8 cellular contexts compared by ENCODE assay signal in genomic region chr2:222304737-222305509, GRCh38. TPM values are rescaled to one million over a fixed set of nuclear protein-coding genes. Genes with fewer than 3 reads are reported as not detected.
DNase-seq lines count a peak whose midpoint lies in the region; ATAC-seq, FAIRE-seq and TF ChIP-seq lines count a peak whose summit lies in the region.

No MANE protein-coding gene starts in this region.

- ATAC-seq in T-cell (replicated peaks in 1 of 4): no peak
- no peak for ATAC-seq in stimulated activated naive B cell treated with anti-CD40 and anti-IgM and Interleukin-4, amounts not matched to agents 10 μg/mL and 1 μg/mL and 100 μg/mL, for 72 hours (replicated peaks)
- ATAC-seq in HG02588 (IDR thresholded peaks at IDR 0.05; ENCODE audit: unreplicated experiment): no peak

- H3K9me2 ChIP-seq in hepatocyte (replicated peaks; ENCODE audit: insufficient read depth): no peaks in the 10 kb centered on the region

- no peaks in the 10 kb centered on the region for H3K9me3 Mint-ChIP-seq in T-cell
- H3K9me3 Mint-ChIP-seq in stimulated activated naive B cell treated with anti-CD40 and anti-IgM and Interleukin-4, amounts not matched to agents 10 μg/mL and 1 μg/mL and 100 μg/mL, for 72 hours: peaks cover 7 to 11% of the 10 kb centered on the region in 2 donors

- WGBS in hepatocyte (ENCODE audit: low lambda C conversion rate, missing lambda C conversion rate): 4% methylated on average over 39 of the region's 39 CpGs
- 4 to 9% (median 4%) methylated on average over 39 of the region's 39 CpGs for WGBS in small intestine, 3 donors

- H3K4me3 Mint-ChIP-seq in T-cell: peak overlapping the region; percentile 62 to 80 (median 65)
- H3K4me3 Mint-ChIP-seq in stimulated activated naive B cell treated with anti-CD40 and anti-IgM and Interleukin-4, amounts not matched to agents 10 μg/mL and 1 μg/mL and 100 μg/mL, for 72 hours: peak overlapping the region; percentile 70 to 84

- peaks cover 3% of the 10 kb centered on the region for H4K20me1 ChIP-seq in hepatocyte (ENCODE audit: insufficient read depth, poor library complexity, severe bottlenecking)

- H3K4me1 ChIP-seq in hepatocyte (ENCODE audit: insufficient read depth): peaks cover 16% of the 10 kb centered on the region
- peaks cover 0 to 3% of the 10 kb centered on the region in 2 donors for H3K4me1 ChIP-seq in small intestine (ENCODE audit: control insufficient read depth in 2 of 2, insufficient read depth in 1 of 2, low read depth in 1 of 2, low read length in 1 of 2)

- no peak overlapping the region for H3K27ac Mint-ChIP-seq in T-cell
- peak overlapping the region; percentile 83 for H3K27ac Mint-ChIP-seq in stimulated activated naive B cell treated with anti-CD40 and anti-IgM and Interleukin-4, amounts not matched to agents 10 μg/mL and 1 μg/mL and 100 μg/mL, for 72 hours

- H3K27me3 Mint-ChIP-seq in T-cell: peaks cover 86 to 95% of the 10 kb centered on the region in 2 donors
- peaks cover 87 to 100% of the 10 kb centered on the region in 2 donors for H3K27me3 Mint-ChIP-seq in stimulated activated naive B cell treated with anti-CD40 and anti-IgM and Interleukin-4, amounts not matched to agents 10 μg/mL and 1 μg/mL and 100 μg/mL, for 72 hours

- H3K36me3 ChIP-seq in hepatocyte (replicated peaks; ENCODE audit: insufficient read depth, low read depth) (no peaks in the 10 kb centered on the region), small intestine (ENCODE audit: control insufficient read depth in 2 of 2, insufficient read depth in 2 of 2, low read length in 2 of 2) (no peaks in the 10 kb centered on the region)

- H3K4me3 ChIP-seq in hepatocyte (peak overlapping the region; percentile 39), small intestine (ENCODE audit: low read depth in 1 of 2, low read length in 2 of 2) (peak overlapping the region in 1 of 2 donors; percentile 51)

- no peaks in the 10 kb centered on the region for H3K79me2 ChIP-seq in hepatocyte

- peak overlapping the region; percentile 97 for H3K4me2 ChIP-seq in hepatocyte

- peak overlapping the region; percentile 31 for H2AFZ ChIP-seq in hepatocyte

- H3K27ac ChIP-seq in hepatocyte (no peak overlapping the region), small intestine (ENCODE audit: low read depth in 1 of 2, low read length in 1 of 2) (no peak overlapping the region)

- H3K36me3 Mint-ChIP-seq in T-cell: peaks cover 4% of the 10 kb centered on the region
- H3K36me3 Mint-ChIP-seq in stimulated activated naive B cell treated with anti-CD40 and anti-IgM and Interleukin-4, amounts not matched to agents 10 μg/mL and 1 μg/mL and 100 μg/mL, for 72 hours: peaks cover 7 to 18% of the 10 kb centered on the region in 2 donors

- no peak for FAIRE-seq in small intestine (lab: Jason Lieb, UNC)

- CTCF ChIA-PET in T-cell (lab: Charles Lee): no interaction called here

- DNase-seq in SIG-M5 treated with dmso at 0.1 percent for 504 hours (lab: John Stamatoyannopoulos, UW; ENCODE audit: unreplicated experiment): peak; percentile 7
- DNase-seq in SIG-M5 (lab: John Stamatoyannopoulos, UW): no peak
- DNase-seq in T-cell: no peak
- DNase-seq in hepatocyte (ENCODE audit: low spot score): no peak
- no peak for DNase-seq in stimulated activated naive B cell treated with anti-CD40 and anti-IgM and Interleukin-4, amounts not matched to agents 10 μg/mL and 1 μg/mL and 100 μg/mL, for 72 hours
- DNase-seq in small intestine: no peak
- DNase-seq in COR-L47 (lab: John Stamatoyannopoulos, UW): no peak

- POLR2A ChIA-PET in T-cell (lab: Charles Lee): no interaction called here

- no peak for TF ChIP-seq CTCF in hepatocyte (IDR thresholded peaks at IDR 0.05; ENCODE audit: poor library complexity)

- H3K9me3 ChIP-seq in hepatocyte (ENCODE audit: low read depth): no peaks in the 10 kb centered on the region
- no peaks in the 10 kb centered on the region for H3K9me3 ChIP-seq in small intestine (ENCODE audit: control insufficient read depth, low read depth)

- H3K27me3 ChIP-seq in hepatocyte (peaks cover 100% of the 10 kb centered on the region), small intestine (ENCODE audit: control insufficient read depth in 2 of 2, insufficient read depth in 2 of 2, low read length in 2 of 2) (peaks cover 6 to 79% of the 10 kb centered on the region in 2 donors)

- peaks cover 34 to 45% (median 41%) of the 10 kb centered on the region in 3 donors for H3K4me1 Mint-ChIP-seq in T-cell
- H3K4me1 Mint-ChIP-seq in stimulated activated naive B cell treated with anti-CD40 and anti-IgM and Interleukin-4, amounts not matched to agents 10 μg/mL and 1 μg/mL and 100 μg/mL, for 72 hours: peaks cover 32 to 59% of the 10 kb centered on the region in 2 donors

RNA-seq across cellular contexts. Expression of gene PAX3, which starts 6.1 kb away (rescaled TPM):
- total RNA-seq in T-cell (not detected), hepatocyte (not detected in 2 replicates)
- polyA plus RNA-seq in hepatocyte (not detected in 2 replicates), small intestine (not detected)
